In the genomic region with DNA sequence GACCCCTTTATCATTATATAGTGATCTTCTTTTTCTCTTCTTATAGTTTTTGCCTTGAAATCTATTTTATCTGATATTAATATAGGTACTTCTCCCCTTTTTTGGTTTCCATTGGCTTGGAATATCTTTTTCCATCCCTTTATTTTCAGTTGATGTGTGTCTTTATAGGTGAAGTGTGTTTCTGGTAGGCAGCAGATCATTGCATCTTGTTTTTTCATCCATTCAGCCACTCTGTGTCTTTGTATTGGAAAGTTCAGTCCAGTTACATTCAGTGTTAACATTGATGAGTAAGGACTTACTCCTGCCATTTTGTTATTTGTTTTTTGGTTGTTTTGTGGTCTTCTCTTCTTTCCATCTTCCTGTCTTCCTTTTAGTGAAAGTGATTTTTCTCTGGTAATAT, we compare ENCODE assay signal across 35 cellular contexts.
"Had no signal": no experiment of that assay in that cellular context is flagged by ENCODE, and none has a peak within 500 bp of the region (broad histone marks: within the 10 kb centered on the region; RNA-seq: fewer than 3 reads in every experiment).

No MANE protein-coding gene starts in this region.

- ATAC-seq: activated CD8-positive, alpha-beta T cell treated with anti-CD3 and anti-CD28 coated beads for 36 hours; activated naive CD4-positive, alpha-beta T cell treated with anti-CD3 and anti-CD28 coated beads, Interleukin-2, amount 50 U/mL, for 72 hours; activated T-cell treated with anti-CD3 and anti-CD28 coated beads, Interleukin-2, amount 50 U/mL, for 4 hours; activated T-helper 17 cell treated with anti-CD3 and anti-CD28 coated beads, Interleukin-2, amount 50 U/mL, for 72 hours; body of pancreas had no signal

- H3K27ac ChIP-seq: adrenal gland, ascending aorta, body of pancreas, brain microvascular endothelial cell, breast epithelium, VCaP had no signal

- H3K4me3 ChIP-seq: adrenal gland, ascending aorta, body of pancreas, breast epithelium had no signal

- H3K4me1 ChIP-seq: adrenal gland, ascending aorta, body of pancreas, breast epithelium had no signal

- DNase-seq: activated B cell treated with CpG ODN at 0.5 μM for 24 hours; activated CD4-positive, alpha-beta memory T cell treated with anti-CD3 and anti-CD28 coated beads for 36 hours; activated CD4-positive, alpha-beta T cell treated with anti-CD3 and anti-CD28 coated beads for 4 hours; activated CD4-positive, alpha-beta T cell treated with anti-CD3 and anti-CD28 coated beads, Interleukin-2, amount 10 ng/mL, durations not matched to agents 24 days and 14 days; activated CD4-positive, alpha-beta T cell treated with anti-CD3 and anti-CD28 coated beads, Interleukin-2, amount 50 U/mL, for 1 hour; activated CD4-positive, alpha-beta T cell treated with anti-CD3 and anti-CD28 coated beads, Interleukin-2, amount 50 U/mL, for 4 hours; activated CD4-positive, CD25-positive, alpha-beta regulatory T cell treated with anti-CD3 and anti-CD28 coated beads, Interleukin-2, amount 50 U/mL, for 72 hours; activated CD8-positive, alpha-beta memory T cell treated with anti-CD3 and anti-CD28 coated beads, Interleukin-2, amount 50 U/mL, for 4 hours; activated CD8-positive, alpha-beta T cell treated with anti-CD3 and anti-CD28 coated beads for 36 hours; activated effector memory CD4-positive, alpha-beta T cell treated with anti-CD3 and anti-CD28 coated beads, Interleukin-2, amount 50 U/mL, for 16 hours; activated gamma-delta T cell treated with Interleukin-2 at 50 U/mL for 16 hours; activated naive CD4-positive, alpha-beta T cell; activated naive CD4-positive, alpha-beta T cell treated with anti-CD3 and anti-CD28 coated beads for 36 hours; activated naive CD4-positive, alpha-beta T cell treated with anti-CD3 and anti-CD28 coated beads, Interleukin-2, amount 50 U/mL, for 16 hours; activated naive CD8-positive, alpha-beta T cell treated with anti-CD3 and anti-CD28 coated beads for 36 hours; activated T-cell treated with anti-CD3 and anti-CD28 coated beads for 4 hours; activated T-cell treated with anti-CD3 and anti-CD28 coated beads, Interleukin-2, amount 50 U/mL, for 1 hour; activated T-cell treated with anti-CD3 and anti-CD28 coated beads, Interleukin-2, amount 50 U/mL, for 4 hours; adrenal gland; amniotic stem cell; anterior cingulate cortex; body of pancreas; brain microvascular endothelial cell; central memory CD4-positive, alpha-beta T cell; T-helper 1 cell; T-helper 2 cell; T-helper 9 cell had no signal

- H3K9me3 ChIP-seq: body of pancreas had no signal

- H3K27me3 Mint-ChIP-seq: activated B cell treated with CpG ODN at 0.5 μM for 24 hours; activated CD4-positive, alpha-beta memory T cell treated with anti-CD3 and anti-CD28 coated beads for 36 hours; activated CD4-positive, alpha-beta T cell treated with anti-CD3 and anti-CD28 coated beads, Interleukin-2, amount 10 ng/mL, durations not matched to agents 24 days and 14 days; activated CD8-positive, alpha-beta T cell treated with anti-CD3 and anti-CD28 coated beads for 36 hours; activated naive CD8-positive, alpha-beta T cell treated with anti-CD3 and anti-CD28 coated beads for 36 hours; activated T-helper 17 cell treated with anti-CD3 and anti-CD28 coated beads, Interleukin-2, amount 50 U/mL, for 72 hours had no signal

- H3K4me1 Mint-ChIP-seq: activated B cell treated with CpG ODN at 0.5 μM for 24 hours; activated CD4-positive, alpha-beta T cell treated with anti-CD3 and anti-CD28 coated beads, Interleukin-2, amount 10 ng/mL, durations not matched to agents 24 days and 14 days had no signal

- H3K36me3 ChIP-seq: adrenal gland, brain microvascular endothelial cell, breast epithelium had no signal

- H3K27ac Mint-ChIP-seq: activated B cell treated with CpG ODN at 0.5 μM for 24 hours; activated CD4-positive, alpha-beta memory T cell treated with anti-CD3 and anti-CD28 coated beads for 36 hours; activated CD4-positive, alpha-beta T cell treated with anti-CD3 and anti-CD28 coated beads, Interleukin-2, amount 10 ng/mL, durations not matched to agents 24 days and 14 days; activated CD8-positive, alpha-beta T cell treated with anti-CD3 and anti-CD28 coated beads for 36 hours; activated naive CD4-positive, alpha-beta T cell treated with anti-CD3 and anti-CD28 coated beads for 36 hours; activated naive CD4-positive, alpha-beta T cell treated with anti-CD3 and anti-CD28 coated beads, Interleukin-2, amount 50 U/mL, for 72 hours; activated naive CD8-positive, alpha-beta T cell treated with anti-CD3 and anti-CD28 coated beads for 36 hours; activated T-helper 1 cell treated with anti-CD3 and anti-CD28 coated beads, Interleukin-12 subunit alpha, Interleukin-12 subunit beta, Interleukin-2, Interleukin-4 antibody, amounts not matched to agents 30 ng/mL and 10 ng/mL and 1 ng/mL, durations not matched to agents 14 hours and 24 hours and 36 hours; activated T-helper 17 cell treated with anti-CD3 and anti-CD28 coated beads, Interleukin-2, amount 50 U/mL, for 72 hours; T-helper 1 cell treated with Interleukin-12 subunit alpha and Interleukin-12 subunit beta and Interleukin-4 antibody, amounts not matched to agents 30 μg/mL and 1 μg/mL, for 36 hours; T-helper 2 cell treated with Interferon-gamma antibody and Interleukin-4, amounts not matched to agents 5 μg/mL and 100 μg/mL, for 36 hours had no signal

- H3K4me3 Mint-ChIP-seq: activated B cell treated with CpG ODN at 0.5 μM for 24 hours; activated CD4-positive, alpha-beta memory T cell treated with anti-CD3 and anti-CD28 coated beads for 36 hours; activated CD4-positive, alpha-beta T cell treated with anti-CD3 and anti-CD28 coated beads, Interleukin-2, amount 10 ng/mL, durations not matched to agents 24 days and 14 days; activated CD8-positive, alpha-beta T cell treated with anti-CD3 and anti-CD28 coated beads for 36 hours; activated naive CD4-positive, alpha-beta T cell treated with anti-CD3 and anti-CD28 coated beads for 36 hours; activated naive CD8-positive, alpha-beta T cell treated with anti-CD3 and anti-CD28 coated beads for 36 hours; activated T-cell treated with anti-CD3 and anti-CD28 coated beads, Interleukin-2, amount 50 U/mL, for 4 hours; activated T-helper 1 cell treated with anti-CD3 and anti-CD28 coated beads, Interleukin-12 subunit alpha, Interleukin-12 subunit beta, Interleukin-2, Interleukin-4 antibody, amounts not matched to agents 30 ng/mL and 10 ng/mL and 1 ng/mL, durations not matched to agents 14 hours and 24 hours and 36 hours; activated T-helper 17 cell treated with anti-CD3 and anti-CD28 coated beads, Interleukin-2, amount 50 U/mL, for 72 hours; T-helper 1 cell treated with Interleukin-12 subunit alpha and Interleukin-12 subunit beta and Interleukin-4 antibody, amounts not matched to agents 30 μg/mL and 1 μg/mL, for 36 hours; T-helper 2 cell treated with Interferon-gamma antibody and Interleukin-4, amounts not matched to agents 5 μg/mL and 100 μg/mL, for 36 hours had no signal
